14 cellular contexts compared by ENCODE assay signal in genomic region chr3:196643761-196644160, GRCh38. TPM values are rescaled to one million over a fixed set of nuclear protein-coding genes. Genes with fewer than 3 reads are reported as not detected.
A peak's percentile ranks its signal among the peaks of the same experiment; 100 is the strongest.
DNase-seq lines count a peak whose midpoint lies in the region; ATAC-seq and TF ChIP-seq lines count a peak whose summit lies in the region.
"Had no signal": no experiment of that assay in that cellular context is flagged by ENCODE, and none has a peak within 500 bp of the region (broad histone marks: within the 10 kb centered on the region; RNA-seq: fewer than 3 reads in every experiment).

No MANE protein-coding gene starts in this region.

- peak overlapping the region; percentile 73 for H3K27ac Mint-ChIP-seq in T-helper 2 cell treated with Interferon-gamma antibody and Interleukin-4, amounts not matched to agents 5 μg/mL and 100 μg/mL, for 36 hours
- H3K27ac Mint-ChIP-seq in effector memory CD8-positive, alpha-beta T cell: peak overlapping the region; percentile 94 to 95
- peak overlapping the region; percentile 92 for H3K27ac Mint-ChIP-seq in stimulated activated memory B cell treated with anti-CD40 and anti-IgM and Interleukin-4, amounts not matched to agents 10 μg/mL and 1 μg/mL and 100 μg/mL, for 72 hours
- H3K27ac Mint-ChIP-seq: neural progenitor cell had no signal

- H3K9me3 Mint-ChIP-seq in T-helper 2 cell treated with Interferon-gamma antibody and Interleukin-4, amounts not matched to agents 5 μg/mL and 100 μg/mL, for 36 hours: no peaks in the 10 kb centered on the region
- H3K9me3 Mint-ChIP-seq in effector memory CD8-positive, alpha-beta T cell: no peaks in the 10 kb centered on the region
- H3K9me3 Mint-ChIP-seq in stimulated activated memory B cell treated with anti-CD40 and anti-IgM and Interleukin-4, amounts not matched to agents 10 μg/mL and 1 μg/mL and 100 μg/mL, for 72 hours: no peaks in the 10 kb centered on the region
- H3K9me3 Mint-ChIP-seq: neural progenitor cell had no signal

- H3K4me1 ChIP-seq in OCI-LY7 (ENCODE audit: insufficient read depth, low read length, poor library complexity, severe bottlenecking) (peaks cover 50% of the 10 kb centered on the region), HAP-1 (peaks cover 11% of the 10 kb centered on the region)
- H3K4me1 ChIP-seq: adrenal gland had no signal

- H3K36me3 Mint-ChIP-seq in T-helper 2 cell treated with Interferon-gamma antibody and Interleukin-4, amounts not matched to agents 5 μg/mL and 100 μg/mL, for 36 hours (ENCODE audit: low read depth): peaks cover 69% of the 10 kb centered on the region
- H3K36me3 Mint-ChIP-seq in effector memory CD8-positive, alpha-beta T cell (ENCODE audit: insufficient read depth): peaks cover 21% of the 10 kb centered on the region
- peaks cover 51% of the 10 kb centered on the region for H3K36me3 Mint-ChIP-seq in stimulated activated memory B cell treated with anti-CD40 and anti-IgM and Interleukin-4, amounts not matched to agents 10 μg/mL and 1 μg/mL and 100 μg/mL, for 72 hours
- H3K36me3 Mint-ChIP-seq: neural progenitor cell had no signal

- no peak overlapping the region for H3K27ac ChIP-seq in OCI-LY7 (ENCODE audit: low read depth, low read length, poor library complexity, severe bottlenecking)
- H3K27ac ChIP-seq: neural progenitor cell, PC-9 had no signal

- no peak for TF ChIP-seq CTCF in OCI-LY7 (conservative IDR thresholded peaks at IDR 0.05; ENCODE audit: low read length)

- DNase-seq in T-helper 2 cell treated with Interferon-gamma antibody and Interleukin-4, amounts not matched to agents 5 μg/mL and 100 μg/mL, for 36 hours (ENCODE audit: low spot score): no peak
- DNase-seq in T-helper 2 cell (no peak), OCI-LY7 (ENCODE audit: low spot score) (no peak), left ventricle myocardium superior (no peak), HAP-1 (ENCODE audit: low spot score in 2 of 2) (no peak)
- no peak for DNase-seq in effector memory CD8-positive, alpha-beta T cell
- DNase-seq: 8988T; activated CD8-positive, alpha-beta memory T cell treated with anti-CD3 and anti-CD28 coated beads for 24 hours; NCI-H1105 treated with DMSO at 0.1 percent for 48 hours; PC-9 had no signal

- ATAC-seq in effector memory CD8-positive, alpha-beta T cell (replicated peaks): no peak
- no peak for ATAC-seq in stimulated activated memory B cell treated with anti-CD40 and anti-IgM and Interleukin-4, amounts not matched to agents 10 μg/mL and 1 μg/mL and 100 μg/mL, for 72 hours
- ATAC-seq in left ventricle myocardium superior (no peak), GM19328 (IDR thresholded peaks at IDR 0.05; ENCODE audit: unreplicated experiment) (no peak)

- intact Hi-C loops in OCI-LY7 (cut with micrococcal nuclease; ENCODE audit: unreplicated experiment) (loop anchor here (1.0 kb wide), 1 partner anchor 11 kb away; no protein-coding TSS in a partner anchor), left ventricle myocardium superior (cut with micrococcal nuclease) (no loop called here)

- H3K36me3 ChIP-seq in OCI-LY7 (ENCODE audit: insufficient read depth, low read length) (no peaks in the 10 kb centered on the region), HAP-1 (replicated peaks) (no peaks in the 10 kb centered on the region)
- H3K36me3 ChIP-seq: adrenal gland, neural progenitor cell had no signal

- peak overlapping the region; percentile 87 for H3K4me3 Mint-ChIP-seq in T-helper 2 cell treated with Interferon-gamma antibody and Interleukin-4, amounts not matched to agents 5 μg/mL and 100 μg/mL, for 36 hours
- H3K4me3 Mint-ChIP-seq in effector memory CD8-positive, alpha-beta T cell: peak overlapping the region; percentile 87 to 95
- peak overlapping the region; percentile 47 for H3K4me3 Mint-ChIP-seq in stimulated activated memory B cell treated with anti-CD40 and anti-IgM and Interleukin-4, amounts not matched to agents 10 μg/mL and 1 μg/mL and 100 μg/mL, for 72 hours
- H3K4me3 Mint-ChIP-seq: neural progenitor cell had no signal

- CTCF ChIA-PET in OCI-LY7 (lab: Charles Lee; ENCODE audit: unreplicated experiment): no interaction called here

- peak overlapping the region; percentile 49 for H3K4me2 ChIP-seq in OCI-LY7 (ENCODE audit: low read length)
- H3K4me2 ChIP-seq: neural progenitor cell, PC-9 had no signal

- H4K20me1 ChIP-seq in OCI-LY7 (ENCODE audit: insufficient read depth, low read length): no peaks in the 10 kb centered on the region

- in situ Hi-C loops in HAP-1 (cut with MboI; ENCODE audit: low sequenced_read_pairs): no loop called here

- no peak overlapping the region for H3K4me3 ChIP-seq in OCI-LY7 (ENCODE audit: low read depth, low read length, poor library complexity, severe bottlenecking)
- no peak overlapping the region for H3K4me3 ChIP-seq in HAP-1
- H3K4me3 ChIP-seq: adrenal gland, neural progenitor cell, PC-9 had no signal

- BruUV-seq in OCI-LY7 (replicated peaks; lab: Mats Ljungman, UMichigan): no TSS peak

- no peaks in the 10 kb centered on the region for H3K27me3 ChIP-seq in HAP-1 (ENCODE audit: low read depth)

- no peaks in the 10 kb centered on the region for H3K27me3 Mint-ChIP-seq in T-helper 2 cell treated with Interferon-gamma antibody and Interleukin-4, amounts not matched to agents 5 μg/mL and 100 μg/mL, for 36 hours (ENCODE audit: low read depth)
- H3K27me3 Mint-ChIP-seq in effector memory CD8-positive, alpha-beta T cell: no peaks in the 10 kb centered on the region
- H3K27me3 Mint-ChIP-seq in stimulated activated memory B cell treated with anti-CD40 and anti-IgM and Interleukin-4, amounts not matched to agents 10 μg/mL and 1 μg/mL and 100 μg/mL, for 72 hours: no peaks in the 10 kb centered on the region

- peaks cover 58% of the 10 kb centered on the region for H3K4me1 Mint-ChIP-seq in T-helper 2 cell treated with Interferon-gamma antibody and Interleukin-4, amounts not matched to agents 5 μg/mL and 100 μg/mL, for 36 hours (ENCODE audit: low read depth)
- peaks cover 59 to 77% of the 10 kb centered on the region in 2 donors for H3K4me1 Mint-ChIP-seq in effector memory CD8-positive, alpha-beta T cell (ENCODE audit: low read depth in 2 of 2)
- H3K4me1 Mint-ChIP-seq in stimulated activated memory B cell treated with anti-CD40 and anti-IgM and Interleukin-4, amounts not matched to agents 10 μg/mL and 1 μg/mL and 100 μg/mL, for 72 hours: peaks cover 81% of the 10 kb centered on the region

- peak overlapping the region; percentile 67; the same call in 1 of the 2 replicates for H2AFZ ChIP-seq in OCI-LY7 (ENCODE audit: low read length)
- H2AFZ ChIP-seq: neural progenitor cell, PC-9 had no signal

- H3K79me2 ChIP-seq in OCI-LY7 (ENCODE audit: insufficient read depth, low read depth, low read length): no peaks in the 10 kb centered on the region

- no peaks in the 10 kb centered on the region for H3K9me2 ChIP-seq in OCI-LY7 (ENCODE audit: insufficient read depth, low read length)

- POLR2A ChIA-PET in OCI-LY7 (lab: Charles Lee): interaction anchor here (0.8 kb wide), 1 partner anchor 97 kb away, joined by 3 read pairs; no protein-coding TSS in a partner anchor

- H3K9me3 ChIP-seq in OCI-LY7 (ENCODE audit: low read length): no peaks in the 10 kb centered on the region
- H3K9me3 ChIP-seq in HAP-1: no peaks in the 10 kb centered on the region
- H3K9me3 ChIP-seq: adrenal gland had no signal

RNA-seq across cellular contexts. Expression of gene NRROS, which starts 4.3 kb away (rescaled TPM):
- total RNA-seq in OCI-LY7 (2014; rRNA removed; shearing (Covaris generic)): 0.51 and 1.1 TPM in 2 replicates
- 3.7 and 3.8 TPM in 2 replicates for total RNA-seq in OCI-LY7 (2022)
- 2.3 TPM for total RNA-seq in left ventricle myocardium superior
